Comparison of ENCODE assay signal across 30 cellular contexts in the genomic region with DNA sequence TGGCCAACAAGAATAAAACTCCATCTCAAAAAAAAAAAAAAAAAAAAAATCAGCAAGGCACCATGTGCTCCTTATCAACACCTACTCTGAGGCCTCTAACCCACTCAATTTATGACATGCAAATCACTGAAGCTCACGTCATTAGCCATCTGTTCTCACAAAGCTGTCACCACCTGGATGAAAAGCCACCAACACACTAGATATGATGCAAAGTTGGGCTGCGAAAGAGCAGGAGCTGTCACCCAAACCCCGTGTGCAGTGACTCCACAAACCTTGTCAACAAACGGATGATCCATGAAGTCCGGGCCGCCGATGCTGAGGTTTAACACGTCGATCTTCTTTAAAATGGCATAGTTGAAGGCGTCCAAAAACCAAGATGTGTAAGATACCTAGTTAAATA. TPM values are rescaled to one million over a fixed set of nuclear protein-coding genes. Genes with fewer than 3 reads are reported as not detected.
DNase-seq lines count a peak whose midpoint lies in the region; ATAC-seq, FAIRE-seq and TF ChIP-seq lines count a peak whose summit lies in the region.
"Had no signal": no experiment of that assay in that cellular context is flagged by ENCODE, and none has a peak within 500 bp of the region (broad histone marks: within the 10 kb centered on the region; RNA-seq: fewer than 3 reads in every experiment).

No MANE protein-coding gene starts in this region.

- ATAC-seq in GM19463 (IDR thresholded peaks at IDR 0.05; ENCODE audit: unreplicated experiment), result no peak
- ATAC-seq in effector memory CD8-positive, alpha-beta T cell (replicated peaks), result no peak
- ATAC-seq: body of pancreas, left colon, natural killer cell had no signal

- POLR2A ChIA-PET in endothelial cell of umbilical vein (lab: Charles Lee), result no interaction called here

- H2AFZ ChIP-seq in KMS-11 (ENCODE audit: low read depth), result no peak overlapping the region
- no peak overlapping the region for H2AFZ ChIP-seq in endothelial cell of umbilical vein (ENCODE audit: low read depth, low read length)

- no peaks in the 10 kb centered on the region for H3K9me3 Mint-ChIP-seq in effector memory CD8-positive, alpha-beta T cell
- H3K9me3 Mint-ChIP-seq: activated B cell treated with CpG ODN at 0.5 μM for 24 hours; activated CD4-positive, alpha-beta memory T cell treated with anti-CD3 and anti-CD28 coated beads for 36 hours; CD4-positive, CD25-positive, alpha-beta regulatory T cell; natural killer cell had no signal

- no peak overlapping the region for H3K4me3 ChIP-seq in KMS-11 (IDR thresholded peaks at IDR 0.05; ENCODE audit: insufficient read depth, low read depth, low read length)
- no peak overlapping the region for H3K4me3 ChIP-seq in endothelial cell of umbilical vein (replicated peaks in 1 of 3; ENCODE audit: insufficient read depth in 1 of 3, low read depth in 1 of 3, low read length in 3 of 3)
- H3K4me3 ChIP-seq in small intestine (ENCODE audit: low read depth in 1 of 2, low read length in 2 of 2), result no peak overlapping the region
- H3K4me3 ChIP-seq: body of pancreas, HAP-1, pancreas, sigmoid colon had no signal

- no peaks in the 10 kb centered on the region for H3K27me3 ChIP-seq in KMS-11 (ENCODE audit: insufficient read depth, low read depth)
- H3K27me3 ChIP-seq in endothelial cell of umbilical vein (ENCODE audit: control insufficient read depth in 2 of 2, insufficient read depth in 2 of 2, low read length in 2 of 2), result no peaks in the 10 kb centered on the region
- no peaks in the 10 kb centered on the region for H3K27me3 ChIP-seq in small intestine (ENCODE audit: control insufficient read depth in 2 of 2, insufficient read depth in 2 of 2, low read length in 2 of 2)
- H3K27me3 ChIP-seq: body of pancreas, pancreas, sigmoid colon had no signal

- no peaks in the 10 kb centered on the region for H4K20me1 ChIP-seq in KMS-11 (ENCODE audit: insufficient read depth)
- H4K20me1 ChIP-seq in endothelial cell of umbilical vein (replicated peaks; ENCODE audit: control insufficient read depth, extremely low read depth, insufficient read depth, low read length), result no peaks in the 10 kb centered on the region

- H3K27ac ChIP-seq in KMS-11 (no peak overlapping the region), endothelial cell of umbilical vein (ENCODE audit: insufficient read depth, low read depth, low read length) (no peak overlapping the region), small intestine (ENCODE audit: low read depth in 1 of 2, low read length in 1 of 2) (no peak overlapping the region)
- H3K27ac ChIP-seq: body of pancreas, pancreas, RWPE1, sigmoid colon had no signal

- H3K4me2 ChIP-seq in KMS-11 (0 out of 2 replicates have a peak overlapping the region, but pooled peaks have one; percentile 23), endothelial cell of umbilical vein (ENCODE audit: insufficient read depth, low read length) (no peak overlapping the region)

- no TSS peak for BruUV-seq in endothelial cell of umbilical vein (replicated peaks; lab: Mats Ljungman, UMichigan)

- H3K79me2 ChIP-seq in KMS-11 (ENCODE audit: insufficient read depth, low read depth), result no peaks in the 10 kb centered on the region; the same call in 1 of the 2 replicates
- no peaks in the 10 kb centered on the region for H3K79me2 ChIP-seq in endothelial cell of umbilical vein (ENCODE audit: control insufficient read depth, insufficient read depth, low read length)

- H3K4me1 ChIP-seq in KMS-11 (ENCODE audit: low read depth, poor library complexity, severe bottlenecking) (peaks cover 61% of the 10 kb centered on the region), endothelial cell of umbilical vein (ENCODE audit: control insufficient read depth, extremely low read depth, insufficient read depth, low read length) (peaks cover 5% of the 10 kb centered on the region), small intestine (ENCODE audit: control insufficient read depth in 2 of 2, insufficient read depth in 1 of 2, low read depth in 1 of 2, low read length in 1 of 2) (no peaks in the 10 kb centered on the region)
- H3K4me1 ChIP-seq: HAP-1, sigmoid colon had no signal

- dilution Hi-C loops in endothelial cell of umbilical vein (cut with MboI; ENCODE audit: extremely low pct_ligation_motif_present, low sequenced_read_pairs), result no loop called here

- H3K36me3 Mint-ChIP-seq in effector memory CD8-positive, alpha-beta T cell (ENCODE audit: insufficient read depth), result peaks cover 92% of the 10 kb centered on the region

- 82 to 87% (median 86%) methylated on average over 10 of the region's 10 CpGs for WGBS in small intestine, 3 donors

- intact Hi-C loops in endothelial cell of umbilical vein (cut with micrococcal nuclease), result no loop called here

- no peaks in the 10 kb centered on the region for H3K9me1 ChIP-seq in endothelial cell of umbilical vein (replicated peaks; ENCODE audit: control insufficient read depth, extremely low read depth, insufficient read depth, low read length)

- H3K9ac ChIP-seq in KMS-11 (no peak overlapping the region), endothelial cell of umbilical vein (replicated peaks; ENCODE audit: extremely low read depth, insufficient read depth, low read length) (no peak overlapping the region)

- no peak overlapping the region for H3K27ac Mint-ChIP-seq in effector memory CD8-positive, alpha-beta T cell
- H3K27ac Mint-ChIP-seq: activated B cell treated with CpG ODN at 0.5 μM for 24 hours; activated CD4-positive, alpha-beta memory T cell treated with anti-CD3 and anti-CD28 coated beads for 36 hours; natural killer cell had no signal

- peak; percentile 67 for FAIRE-seq in endothelial cell of umbilical vein (lab: Jason Lieb, UNC)
- no peak for FAIRE-seq in small intestine (lab: Jason Lieb, UNC)
- FAIRE-seq: GM18507, HTR-8/SVneo, pancreas had no signal

- CTCF ChIA-PET in endothelial cell of umbilical vein (lab: Charles Lee), result interaction anchor here (1.0 kb wide), 1 partner anchor 12 kb away, joined by 3 read pairs; no protein-coding TSS in a partner anchor

- H3K27me3 Mint-ChIP-seq in effector memory CD8-positive, alpha-beta T cell, result no peaks in the 10 kb centered on the region
- H3K27me3 Mint-ChIP-seq: activated B cell treated with CpG ODN at 0.5 μM for 24 hours; activated CD4-positive, alpha-beta memory T cell treated with anti-CD3 and anti-CD28 coated beads for 36 hours; CD4-positive, CD25-positive, alpha-beta regulatory T cell had no signal

- no peak for TF ChIP-seq POLR2A in endothelial cell of umbilical vein (IDR thresholded peaks at IDR 0.05; ENCODE audit: low read depth, low read length)

- no peak overlapping the region for H3K4me3 Mint-ChIP-seq in effector memory CD8-positive, alpha-beta T cell
- H3K4me3 Mint-ChIP-seq: activated B cell treated with CpG ODN at 0.5 μM for 24 hours; activated CD4-positive, alpha-beta memory T cell treated with anti-CD3 and anti-CD28 coated beads for 36 hours; CD4-positive, CD25-positive, alpha-beta regulatory T cell; natural killer cell had no signal

- no peaks in the 10 kb centered on the region for H3K9me3 ChIP-seq in endothelial cell of umbilical vein (replicated peaks; ENCODE audit: control insufficient read depth, insufficient read depth, low read length)
- no peaks in the 10 kb centered on the region for H3K9me3 ChIP-seq in small intestine (ENCODE audit: control insufficient read depth, low read depth)
- H3K9me3 ChIP-seq: body of pancreas, HAP-1, pancreas, sigmoid colon had no signal

- TF ChIP-seq CTCF in KMS-11 (conservative IDR thresholded peaks at IDR 0.05; ENCODE audit: low read depth, low read length) (no peak), endothelial cell of umbilical vein (IDR thresholded peaks at IDR 0.05; ENCODE audit: extremely low read depth in 1 of 2, insufficient read depth in 1 of 2, low read depth in 1 of 2, low read length in 2 of 2) (no peak)

- H3K36me3 ChIP-seq in KMS-11 (ENCODE audit: insufficient read depth) (peaks cover 6% of the 10 kb centered on the region; the same call in 1 of the 2 replicates), endothelial cell of umbilical vein (ENCODE audit: control insufficient read depth in 2 of 2, extremely low read depth in 1 of 2, insufficient read depth in 2 of 2, low read length in 2 of 2) (peaks cover 25 to 49% of the 10 kb centered on the region in 2 experiments), small intestine (ENCODE audit: control insufficient read depth in 2 of 2, insufficient read depth in 2 of 2, low read length in 2 of 2) (peaks cover 24 to 44% of the 10 kb centered on the region in 2 donors)

- peak; percentile 89 for DNase-seq in NCI-H82 (lab: John Stamatoyannopoulos, UW)
- DNase-seq in endothelial cell of umbilical vein (ENCODE audit: low read depth, low spot score), result no peak
- DNase-seq in small intestine, result peak; percentile 13
- DNase-seq in effector memory CD8-positive, alpha-beta T cell, result no peak
- DNase-seq in activated naive CD4-positive, alpha-beta T cell (lab: John Stamatoyannopoulos, UW), result no peak
- DNase-seq: activated B cell treated with CpG ODN at 0.5 μM for 24 hours; activated CD4-positive, alpha-beta memory T cell treated with anti-CD3 and anti-CD28 coated beads for 36 hours; activated effector memory CD4-positive, alpha-beta T cell treated with Interleukin-2 at 50 U/mL for 16 hours; body of pancreas; CD4-positive, CD25-positive, alpha-beta regulatory T cell; cortex of kidney; DMS153; GDM1; left colon; natural killer cell; NCI-H1092; NCI-H2029 treated with DMSO at 0.1 percent for 48 hours; NCI-H446 treated with DMSO at 0.1 percent for 48 hours; pancreas; sigmoid colon; T1000 had no signal

- peaks cover 15 to 20% of the 10 kb centered on the region in 2 donors for H3K4me1 Mint-ChIP-seq in effector memory CD8-positive, alpha-beta T cell (ENCODE audit: low read depth in 2 of 2)

RNA-seq across cellular contexts. Expression of a gene that starts 25.3 kb away (rescaled TPM):
- 93.0 and 99.6 TPM in 2 replicates for total RNA-seq in endothelial cell of umbilical vein
- polyA plus RNA-seq in endothelial cell of umbilical vein (63.9 and 82.3 TPM in 2 replicates), small intestine (10 to 100 TPM; 24.0 to 40.9 (median 30.4) TPM)
- 67.6 and 75.3 TPM in 2 replicates for polyA plus RNA-seq in endothelial cell of umbilical vein (2011; cell fraction: cytosol; rRNA removed)
- polyA plus RNA-seq in endothelial cell of umbilical vein (2011; cell fraction: nucleus; rRNA removed), result 140 TPM in 2 replicates
- polyA plus RNA-seq in endothelial cell of umbilical vein (2012), result 91.4 and 97.4 TPM in 2 replicates
- polyA minus RNA-seq in endothelial cell of umbilical vein, result 133 and 171 TPM in 2 replicates
- polyA minus RNA-seq in endothelial cell of umbilical vein (2011; cell fraction: cytosol; rRNA and poly(A)+ RNA removed), result 63.8 TPM
- 137 and 175 TPM in 2 replicates for polyA minus RNA-seq in endothelial cell of umbilical vein (2011; cell fraction: nucleus; rRNA and poly(A)+ RNA removed)

RNA-seq across cellular contexts. Expression of a gene that starts 48.9 kb away (rescaled TPM):
- not detected in 2 replicates for total RNA-seq in endothelial cell of umbilical vein
- polyA plus RNA-seq in endothelial cell of umbilical vein (not detected in 2 replicates), small intestine (under 1 TPM in 1 of 3 donors, not detected in 2; 0.33 TPM)
- not detected in 2 replicates for polyA plus RNA-seq in endothelial cell of umbilical vein (2011; cell fraction: cytosol; rRNA removed)
- not detected in 2 replicates for polyA plus RNA-seq in endothelial cell of umbilical vein (2011; cell fraction: nucleus; rRNA removed)
- not detected in 2 replicates for polyA plus RNA-seq in endothelial cell of umbilical vein (2012)
- polyA minus RNA-seq in endothelial cell of umbilical vein, result not detected in 2 replicates
- not detected for polyA minus RNA-seq in endothelial cell of umbilical vein (2011; cell fraction: cytosol; rRNA and poly(A)+ RNA removed)
- polyA minus RNA-seq in endothelial cell of umbilical vein (2011; cell fraction: nucleus; rRNA and poly(A)+ RNA removed), result not detected in 2 replicates
- total RNA-seq: activated B cell treated with CpG ODN at 0.5 μM for 24 hours; activated CD4-positive, alpha-beta memory T cell treated with anti-CD3 and anti-CD28 coated beads for 36 hours; body of pancreas; CD4-positive, CD25-positive, alpha-beta regulatory T cell; left colon; LHCN-M2; natural killer cell; sigmoid colon; subcutaneous adipose tissue; ureter had no signal
- polyA plus RNA-seq: CD4-positive, CD25-positive, alpha-beta regulatory T cell; sigmoid colon had no signal

RNA-seq across cellular contexts. Expression of a gene that starts 53.5 kb away (rescaled TPM):
- 26.1 and 27.9 TPM in 2 replicates for total RNA-seq in endothelial cell of umbilical vein
- polyA plus RNA-seq in endothelial cell of umbilical vein (15.7 and 19.9 TPM in 2 replicates), small intestine (10 to 100 TPM in 1 of 3 donors, 1 to 10 TPM in 2; 7.1 to 11.3 (median 9.4) TPM)
- polyA plus RNA-seq in endothelial cell of umbilical vein (2011; cell fraction: cytosol; rRNA removed), result 13.7 and 17.3 TPM in 2 replicates
- polyA plus RNA-seq in endothelial cell of umbilical vein (2011; cell fraction: nucleus; rRNA removed), result 35.9 and 46.6 TPM in 2 replicates
- 27.0 and 29.3 TPM in 2 replicates for polyA plus RNA-seq in endothelial cell of umbilical vein (2012)
- polyA minus RNA-seq in endothelial cell of umbilical vein, result 26.8 and 34.5 TPM in 2 replicates
- polyA minus RNA-seq in endothelial cell of umbilical vein (2011; cell fraction: cytosol; rRNA and poly(A)+ RNA removed), result 9.4 TPM
- 15.0 and 18.7 TPM in 2 replicates for polyA minus RNA-seq in endothelial cell of umbilical vein (2011; cell fraction: nucleus; rRNA and poly(A)+ RNA removed)

RNA-seq across cellular contexts. Expression of a gene that starts 53.6 kb away (rescaled TPM):
- not detected in 2 replicates for total RNA-seq in endothelial cell of umbilical vein
- polyA plus RNA-seq in endothelial cell of umbilical vein (0.01 TPM in 1 of 2 replicates, not detected in the other), small intestine (1 to 10 TPM in 1 of 3 donors, under 1 TPM in 1, not detected in 1; 0.72 to 2.0 TPM)
- polyA plus RNA-seq in endothelial cell of umbilical vein (2011; cell fraction: cytosol; rRNA removed), result 0.08 TPM in 1 of 2 replicates, not detected in the other
- 0.20 and 0.29 TPM in 2 replicates for polyA plus RNA-seq in endothelial cell of umbilical vein (2011; cell fraction: nucleus; rRNA removed)
- 0.40 and 0.87 TPM in 2 replicates for polyA plus RNA-seq in endothelial cell of umbilical vein (2012)
- polyA minus RNA-seq in endothelial cell of umbilical vein, result not detected in 2 replicates
- not detected for polyA minus RNA-seq in endothelial cell of umbilical vein (2011; cell fraction: cytosol; rRNA and poly(A)+ RNA removed)
- not detected in 2 replicates for polyA minus RNA-seq in endothelial cell of umbilical vein (2011; cell fraction: nucleus; rRNA and poly(A)+ RNA removed)
- total RNA-seq: activated B cell treated with CpG ODN at 0.5 μM for 24 hours; activated CD4-positive, alpha-beta memory T cell treated with anti-CD3 and anti-CD28 coated beads for 36 hours; LHCN-M2 had no signal

Comparison
In these comparisons a context has a peak if more than half of its experiments do, and no peak if none do; other contexts are left out.
1. DNase-seq: peak in NCI-H82 (single experiment) and small intestine (single experiment); none in endothelial cell of umbilical vein (single experiment), effector memory CD8-positive, alpha-beta T cell (0 of 3) and activated naive CD4-positive, alpha-beta T cell (0 of 4).